Comparison of ENCODE assay signal across 8 cellular contexts in the genomic region with DNA sequence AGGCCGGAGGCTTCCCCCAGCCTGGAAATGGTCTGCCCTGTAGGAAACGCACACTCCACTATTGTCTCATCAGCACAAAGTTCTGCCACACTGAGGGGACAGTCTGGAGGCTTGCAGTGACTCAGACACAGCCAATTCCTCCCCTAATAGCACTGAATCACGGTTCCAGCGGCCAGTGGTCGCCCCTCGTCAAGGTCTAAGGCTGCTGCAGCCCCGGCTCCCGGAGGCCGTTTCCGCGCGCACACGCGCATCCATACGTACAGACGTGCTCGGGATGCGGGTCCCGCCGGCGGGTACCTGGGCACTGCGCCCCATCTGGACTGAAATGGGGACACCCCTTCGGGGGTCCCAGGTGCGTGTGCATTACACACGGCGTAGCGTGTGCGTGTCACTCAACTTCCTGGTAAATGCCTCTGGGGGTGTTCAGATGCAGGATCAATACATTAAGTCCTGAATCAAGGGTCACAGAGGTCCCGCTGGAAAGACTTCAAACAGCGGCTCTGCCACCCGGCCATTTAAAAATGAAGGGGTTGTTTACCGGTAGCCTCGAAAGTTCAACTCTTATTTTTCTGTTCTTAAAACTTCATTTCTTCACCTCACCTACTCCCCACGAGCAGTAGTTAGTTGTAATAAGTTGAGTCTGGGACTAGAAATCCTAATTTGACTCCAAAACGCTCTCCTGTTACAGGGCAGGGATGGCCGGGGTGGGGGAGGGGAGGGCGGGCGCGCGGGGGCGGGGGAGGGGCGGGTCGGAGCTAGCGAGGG. TPM values are rescaled to one million over a fixed set of nuclear protein-coding genes. Genes with fewer than 3 reads are reported as not detected.
DNase-seq lines count a peak whose midpoint lies in the region; ATAC-seq, FAIRE-seq and TF ChIP-seq lines count a peak whose summit lies in the region.

No MANE protein-coding gene starts in this region.

- DNase-seq in A549 (ENCODE audit: low read depth in 1 of 2, low spot score in 1 of 2) (peak; percentile 7 to 34), GM13977 (ENCODE audit: low spot score) (peak; percentile 46), NCI-H1092 (lab: John Stamatoyannopoulos, UW) (peak; percentile 42), Right ventricle myocardium superior (peak; percentile 55), pancreas (peak in 4 of 6 donors; percentile 27 to 70 (median 47)), NCI-H524 treated with DMSO at 0.1 percent for 48 hours (lab: John Stamatoyannopoulos, UW) (no peak), UCSD-AML1 (lab: John Stamatoyannopoulos, UW; ENCODE audit: unreplicated experiment) (no peak)
- peak; percentile 33 to 49 for DNase-seq in activated T-cell treated with anti-CD3 and anti-CD28 coated beads, Interleukin-2, amount 50 U/mL, for 72 hours

- no peak overlapping the region for H3K27ac Mint-ChIP-seq in activated T-cell treated with anti-CD3 and anti-CD28 coated beads, Interleukin-2, amount 50 U/mL, for 72 hours

- intact Hi-C loops in Right ventricle myocardium superior (cut with DNase I): no loop called here
- intact Hi-C loops in pancreas (cut with DNase I): no loop called here

- peak overlapping the region; percentile 91 for H3K4me3 ChIP-seq in A549
- H3K4me3 ChIP-seq in pancreas: peak overlapping the region; percentile 52 to 75 (median 62)

- in situ Hi-C loops in GM13977 (cut with MboI; ENCODE audit: low pct_unique_long_range_greater_than_20kb, low sequenced_read_pairs, unreplicated experiment): no loop called here

- no peaks in the 10 kb centered on the region for H3K4me1 ChIP-seq in A549
- no peaks in the 10 kb centered on the region for H3K4me1 ChIP-seq in pancreas

- no peaks in the 10 kb centered on the region for H3K36me3 ChIP-seq in pancreas

- peaks cover 26% of the 10 kb centered on the region for H3K4me1 Mint-ChIP-seq in activated T-cell treated with anti-CD3 and anti-CD28 coated beads, Interleukin-2, amount 50 U/mL, for 72 hours (ENCODE audit: low read depth)

- TF ChIP-seq EP300 in A549 (IDR thresholded peaks at IDR 0.05): no peak

- peak overlapping the region; percentile 92 for H3K4me2 ChIP-seq in A549

- peak overlapping the region; percentile 90 to 93 for H3K4me3 Mint-ChIP-seq in activated T-cell treated with anti-CD3 and anti-CD28 coated beads, Interleukin-2, amount 50 U/mL, for 72 hours

- H3K9me3 ChIP-seq in A549 (no peaks in the 10 kb centered on the region), pancreas (no peaks in the 10 kb centered on the region)

- no peaks in the 10 kb centered on the region for H3K9me3 Mint-ChIP-seq in activated T-cell treated with anti-CD3 and anti-CD28 coated beads, Interleukin-2, amount 50 U/mL, for 72 hours

- peaks cover 26% of the 10 kb centered on the region for H3K27me3 Mint-ChIP-seq in activated T-cell treated with anti-CD3 and anti-CD28 coated beads, Interleukin-2, amount 50 U/mL, for 72 hours (ENCODE audit: low read depth)

- H3K27ac ChIP-seq in A549: peak overlapping the region; percentile 84 to 99
- peak overlapping the region in 3 of 4 donors; percentile 28 to 69 (median 48) for H3K27ac ChIP-seq in pancreas

- no peak for TF ChIP-seq RAD21 in A549 (conservative IDR thresholded peaks at IDR 0.05 in 1 of 2, IDR thresholded peaks at IDR 0.05 in 1 of 2)

- peaks cover 4 to 12% of the 10 kb centered on the region in 2 donors for H3K36me3 Mint-ChIP-seq in activated T-cell treated with anti-CD3 and anti-CD28 coated beads, Interleukin-2, amount 50 U/mL, for 72 hours (ENCODE audit: insufficient read depth in 2 of 2)

- POLR2A ChIA-PET in A549 (lab: Yijun Ruan, JAX): no interaction called here

- ATAC-seq in A549 (peak; percentile 26 to 32; a peak in 4 of 6 replicates), Right ventricle myocardium superior (ENCODE audit: poor library complexity) (peak; percentile 19), pancreas (peak in 3 of 4 donors; percentile 6 to 21 (median 17))
- peak; percentile 42 to 46 for ATAC-seq in activated T-cell treated with anti-CD3 and anti-CD28 coated beads, Interleukin-2, amount 50 U/mL, for 72 hours (replicated peaks in 1 of 2)

- FAIRE-seq in A549 (lab: Jason Lieb, UNC) (no peak), pancreas (lab: Jason Lieb, UNC) (no peak)

- no peak for TF ChIP-seq CTCF in A549 (IDR thresholded peaks at IDR 0.05)
- TF ChIP-seq CTCF in GM13977 (IDR thresholded peaks at IDR 0.05; ENCODE audit: extremely low read depth, insufficient read depth, missing control alignments): no peak
- no peak for TF ChIP-seq CTCF in pancreas (IDR thresholded peaks at IDR 0.05)

- TF ChIP-seq POLR2A in A549 (IDR thresholded peaks at IDR 0.05; ENCODE audit: low read length): no peak

- no peaks in the 10 kb centered on the region for H3K27me3 ChIP-seq in pancreas

- CTCF ChIA-PET in A549 (lab: Yijun Ruan, JAX): no interaction called here

- 0% methylated on average over 16 of the region's 44 CpGs for WGBS in A549 (ENCODE audit: missing lambda C conversion rate)
- WGBS in pancreas, 2 donors: 1 to 2% methylated on average over 38 to 44 of the region's 44 CpGs

TF ChIP-seq in A549, 52 proteins besides CTCF, POLR2A, EP300 and RAD21 (continues in another document):
- peak; percentile 58; the same call in 1 of the 2 replicates for TF ChIP-seq RNF2 (IDR thresholded peaks at IDR 0.05; ENCODE audit: borderline replicate concordance, low read depth)
- TF ChIP-seq CBX2 (IDR thresholded peaks at IDR 0.05; ENCODE audit: borderline replicate concordance, low read depth): no peak
- peak; percentile 85 for TF ChIP-seq MAFK (IDR thresholded peaks at IDR 0.05; ENCODE audit: partially characterized antibody)
- TF ChIP-seq MAZ (IDR thresholded peaks at IDR 0.05; ENCODE audit: borderline replicate concordance, low read depth, low read length): no peak
- no peak for TF ChIP-seq ESRRA (IDR thresholded peaks at IDR 0.05; ENCODE audit: borderline replicate concordance, low read length)
- TF ChIP-seq SREBF2 (IDR thresholded peaks at IDR 0.05): no peak
- no peak for TF ChIP-seq JUN (IDR thresholded peaks at IDR 0.05)
- TF ChIP-seq FOXS1 (CRISPR knock-in tag; IDR thresholded peaks at IDR 0.05): no peak
- no peak for TF ChIP-seq KDM5A (IDR thresholded peaks at IDR 0.05)
- TF ChIP-seq, protein P1, sequence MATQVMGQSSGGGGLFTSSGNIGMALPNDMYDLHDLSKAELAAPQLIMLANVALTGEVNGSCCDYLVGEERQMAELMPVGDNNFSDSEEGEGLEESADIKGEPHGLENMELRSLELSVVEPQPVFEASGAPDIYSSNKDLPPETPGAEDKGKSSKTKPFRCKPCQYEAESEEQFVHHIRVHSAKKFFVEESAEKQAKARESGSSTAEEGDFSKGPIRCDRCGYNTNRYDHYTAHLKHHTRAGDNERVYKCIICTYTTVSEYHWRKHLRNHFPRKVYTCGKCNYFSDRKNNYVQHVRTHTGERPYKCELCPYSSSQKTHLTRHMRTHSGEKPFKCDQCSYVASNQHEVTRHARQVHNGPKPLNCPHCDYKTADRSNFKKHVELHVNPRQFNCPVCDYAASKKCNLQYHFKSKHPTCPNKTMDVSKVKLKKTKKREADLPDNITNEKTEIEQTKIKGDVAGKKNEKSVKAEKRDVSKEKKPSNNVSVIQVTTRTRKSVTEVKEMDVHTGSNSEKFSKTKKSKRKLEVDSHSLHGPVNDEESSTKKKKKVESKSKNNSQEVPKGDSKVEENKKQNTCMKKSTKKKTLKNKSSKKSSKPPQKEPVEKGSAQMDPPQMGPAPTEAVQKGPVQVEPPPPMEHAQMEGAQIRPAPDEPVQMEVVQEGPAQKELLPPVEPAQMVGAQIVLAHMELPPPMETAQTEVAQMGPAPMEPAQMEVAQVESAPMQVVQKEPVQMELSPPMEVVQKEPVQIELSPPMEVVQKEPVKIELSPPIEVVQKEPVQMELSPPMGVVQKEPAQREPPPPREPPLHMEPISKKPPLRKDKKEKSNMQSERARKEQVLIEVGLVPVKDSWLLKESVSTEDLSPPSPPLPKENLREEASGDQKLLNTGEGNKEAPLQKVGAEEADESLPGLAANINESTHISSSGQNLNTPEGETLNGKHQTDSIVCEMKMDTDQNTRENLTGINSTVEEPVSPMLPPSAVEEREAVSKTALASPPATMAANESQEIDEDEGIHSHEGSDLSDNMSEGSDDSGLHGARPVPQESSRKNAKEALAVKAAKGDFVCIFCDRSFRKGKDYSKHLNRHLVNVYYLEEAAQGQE (IDR thresholded peaks at IDR 0.05): no peak
- no peak for TF ChIP-seq FOSB (CRISPR knock-in tag; IDR thresholded peaks at IDR 0.05)
- TF ChIP-seq ZFP36 (IDR thresholded peaks at IDR 0.05; ENCODE audit: borderline replicate concordance, partially characterized antibody): no peak
- TF ChIP-seq FOSL2 (IDR thresholded peaks at IDR 0.05): no peak
- no peak for TF ChIP-seq FOSL2 (CRISPR knock-in tag; IDR thresholded peaks at IDR 0.05)
- no peak for TF ChIP-seq MYC (IDR thresholded peaks at IDR 0.05; ENCODE audit: borderline replicate concordance, low read length)
- TF ChIP-seq PHF8 (IDR thresholded peaks at IDR 0.05; ENCODE audit: borderline replicate concordance, low read depth): 0 out of 2 replicates have a peak, but pooled peaks have one; percentile 22
- no peak for TF ChIP-seq NR3C1 (IDR thresholded peaks at IDR 0.05)
- TF ChIP-seq, protein P2, sequence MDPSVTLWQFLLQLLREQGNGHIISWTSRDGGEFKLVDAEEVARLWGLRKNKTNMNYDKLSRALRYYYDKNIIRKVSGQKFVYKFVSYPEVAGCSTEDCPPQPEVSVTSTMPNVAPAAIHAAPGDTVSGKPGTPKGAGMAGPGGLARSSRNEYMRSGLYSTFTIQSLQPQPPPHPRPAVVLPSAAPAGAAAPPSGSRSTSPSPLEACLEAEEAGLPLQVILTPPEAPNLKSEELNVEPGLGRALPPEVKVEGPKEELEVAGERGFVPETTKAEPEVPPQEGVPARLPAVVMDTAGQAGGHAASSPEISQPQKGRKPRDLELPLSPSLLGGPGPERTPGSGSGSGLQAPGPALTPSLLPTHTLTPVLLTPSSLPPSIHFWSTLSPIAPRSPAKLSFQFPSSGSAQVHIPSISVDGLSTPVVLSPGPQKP (IDR thresholded peaks at IDR 0.05; ENCODE audit: low read depth, low read length): no peak
- TF ChIP-seq, protein P3, sequence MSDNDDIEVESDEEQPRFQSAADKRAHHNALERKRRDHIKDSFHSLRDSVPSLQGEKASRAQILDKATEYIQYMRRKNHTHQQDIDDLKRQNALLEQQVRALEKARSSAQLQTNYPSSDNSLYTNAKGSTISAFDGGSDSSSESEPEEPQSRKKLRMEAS (IDR thresholded peaks at IDR 0.05): peak; percentile 25; the same call in 1 of the 2 replicates

RNA-seq across cellular contexts. Expression of a gene that starts 0.6 kb away (rescaled TPM):
- polyA plus RNA-seq in A549 (2011; rRNA removed): 2.9 and 3.9 TPM in 2 replicates
- 1.4 and 2.3 TPM in 2 replicates for polyA plus RNA-seq in A549 (2012; cell fraction: cytosol; rRNA removed)
- polyA plus RNA-seq in A549 (2012; cell fraction: nucleus; rRNA removed): 5.1 and 6.8 TPM in 2 replicates
- 3.2 to 4.9 TPM (median 4.3 TPM) in 3 replicates for polyA plus RNA-seq in A549 (2017; fragmentation: RNase III; extraction: RNeasy Plus Mini Kit Qiagen cat#74134 plus additional on column Dnase treatment)
- 4.5 and 11.1 TPM in 2 replicates for polyA minus RNA-seq in A549 (2011; rRNA and poly(A)+ RNA removed)
- total RNA-seq in activated T-cell treated with anti-CD3 and anti-CD28 coated beads, Interleukin-2, amount 50 U/mL, for 72 hours: 10 to 100 TPM; 13.2 to 13.9 TPM
- total RNA-seq in Right ventricle myocardium superior: 12.6 TPM
- 10 to 100 TPM; 10.3 to 21.3 (median 14.1) TPM for total RNA-seq in pancreas
- polyA plus RNA-seq in pancreas: 1 to 10 TPM; 5.4 to 9.3 TPM

Comparison
In these comparisons a context has a peak if more than half of its experiments do, and no peak if none do; other contexts are left out.
1. DNase-seq: peak in A549 (2 of 2), GM13977 (single experiment), NCI-H1092 (single experiment), activated T-cell treated with anti-CD3 and anti-CD28 coated beads, Interleukin-2, amount 50 U/mL, for 72 hours (2 of 2), Right ventricle myocardium superior (single experiment) and pancreas (4 of 6); none in NCI-H524 treated with DMSO at 0.1 percent for 48 hours (single experiment) and UCSD-AML1 (single experiment).
2. Peak in every context shown above with its lines, with median percentiles within 50 percentile points of each other: ATAC-seq.